In genomic region chr5:108818613-108819272, GRCh38 we compare ENCODE assay signal across 12 cellular contexts.
DNase-seq lines count a peak whose midpoint lies in the region; ATAC-seq and TF ChIP-seq lines count a peak whose summit lies in the region.
"Had no signal": no experiment of that assay in that cellular context is flagged by ENCODE, and none has a peak within 500 bp of the region (broad histone marks: within the 10 kb centered on the region; RNA-seq: fewer than 3 reads in every experiment).

No MANE protein-coding gene starts in this region.

- no peak for DNase-seq in activated CD8-positive, alpha-beta T cell treated with anti-CD3 and anti-CD28 coated beads for 36 hours
- DNase-seq in activated CD8-positive, alpha-beta T cell treated with anti-CD3 and anti-CD28 coated beads, Interleukin-2, amount 10 ng/mL, durations not matched to agents 7 days and 5 days: no peak
- no peak for DNase-seq in RWPE2 (ENCODE audit: low spot score)
- DNase-seq in stimulated activated naive B cell treated with anti-CD40 and anti-IgM and Interleukin-4, amounts not matched to agents 10 μg/mL and 1 μg/mL and 100 μg/mL, for 72 hours: no peak
- DNase-seq in Right ventricle myocardium superior: no peak
- DNase-seq in retina: no peak
- DNase-seq in activated T-helper 2 cell treated with anti-CD3 and anti-CD28 coated beads, Interferon-gamma antibody, Interleukin-2, Interleukin-4, amounts not matched to agents 10 μg/mL and 5 μg/mL and 100 μg/mL, durations not matched to agents 14 hours and 24 hours and 36 hours (ENCODE audit: low spot score): no peak
- DNase-seq: dorsolateral prefrontal cortex, NCI-H524 treated with DMSO at 0.1 percent for 48 hours had no signal

- CTCF ChIA-PET in activated CD8-positive, alpha-beta T cell treated with anti-CD3 and anti-CD28 coated beads for 36 hours (lab: Charles Lee): no interaction called here
- CTCF ChIA-PET in activated CD8-positive, alpha-beta T cell treated with anti-CD3 and anti-CD28 coated beads, Interleukin-2, amount 10 ng/mL, durations not matched to agents 7 days and 5 days (lab: Charles Lee): no interaction called here

- H3K27me3 Mint-ChIP-seq in activated CD8-positive, alpha-beta T cell treated with anti-CD3 and anti-CD28 coated beads for 36 hours: no peaks in the 10 kb centered on the region
- H3K27me3 Mint-ChIP-seq in activated CD8-positive, alpha-beta T cell treated with anti-CD3 and anti-CD28 coated beads, Interleukin-2, amount 10 ng/mL, durations not matched to agents 7 days and 5 days (ENCODE audit: low read depth): no peaks in the 10 kb centered on the region
- H3K27me3 Mint-ChIP-seq in stimulated activated naive B cell treated with anti-CD40 and anti-IgM and Interleukin-4, amounts not matched to agents 10 μg/mL and 1 μg/mL and 100 μg/mL, for 72 hours: no peaks in the 10 kb centered on the region
- H3K27me3 Mint-ChIP-seq in activated T-helper 2 cell treated with anti-CD3 and anti-CD28 coated beads, Interferon-gamma antibody, Interleukin-2, Interleukin-4, amounts not matched to agents 10 μg/mL and 5 μg/mL and 100 μg/mL, durations not matched to agents 14 hours and 24 hours and 36 hours (ENCODE audit: low read depth): no peaks in the 10 kb centered on the region

- peak; percentile 98 for ATAC-seq in activated CD8-positive, alpha-beta T cell treated with anti-CD3 and anti-CD28 coated beads for 36 hours
- no peak for ATAC-seq in activated CD8-positive, alpha-beta T cell treated with anti-CD3 and anti-CD28 coated beads, Interleukin-2, amount 10 ng/mL, durations not matched to agents 7 days and 5 days
- ATAC-seq in HG02884 (IDR thresholded peaks at IDR 0.05; ENCODE audit: unreplicated experiment) (peak; percentile 99), RWPE2 (ENCODE audit: low read depth) (peak; percentile 95), Right ventricle myocardium superior (ENCODE audit: poor library complexity) (no peak)
- peak; percentile 93 to 100 for ATAC-seq in stimulated activated naive B cell treated with anti-CD40 and anti-IgM and Interleukin-4, amounts not matched to agents 10 μg/mL and 1 μg/mL and 100 μg/mL, for 72 hours (replicated peaks)

- H3K27me3 ChIP-seq in RWPE2 (ENCODE audit: insufficient read depth, poor library complexity, severe bottlenecking): no peaks in the 10 kb centered on the region
- H3K27me3 ChIP-seq: BLaER1, dorsolateral prefrontal cortex had no signal

- no peak overlapping the region for H3K4me3 Mint-ChIP-seq in activated CD8-positive, alpha-beta T cell treated with anti-CD3 and anti-CD28 coated beads for 36 hours
- no peak overlapping the region for H3K4me3 Mint-ChIP-seq in activated CD8-positive, alpha-beta T cell treated with anti-CD3 and anti-CD28 coated beads, Interleukin-2, amount 10 ng/mL, durations not matched to agents 7 days and 5 days
- no peak overlapping the region for H3K4me3 Mint-ChIP-seq in stimulated activated naive B cell treated with anti-CD40 and anti-IgM and Interleukin-4, amounts not matched to agents 10 μg/mL and 1 μg/mL and 100 μg/mL, for 72 hours
- no peak overlapping the region for H3K4me3 Mint-ChIP-seq in activated T-helper 2 cell treated with anti-CD3 and anti-CD28 coated beads, Interferon-gamma antibody, Interleukin-2, Interleukin-4, amounts not matched to agents 10 μg/mL and 5 μg/mL and 100 μg/mL, durations not matched to agents 14 hours and 24 hours and 36 hours (ENCODE audit: low read depth)

- H3K27ac ChIP-seq in RWPE2 (ENCODE audit: poor library complexity, severe bottlenecking): no peak overlapping the region
- H3K27ac ChIP-seq: BLaER1, dorsolateral prefrontal cortex, skin epidermis had no signal

- H3K9me3 Mint-ChIP-seq in activated CD8-positive, alpha-beta T cell treated with anti-CD3 and anti-CD28 coated beads for 36 hours: peaks cover 2% of the 10 kb centered on the region
- no peaks in the 10 kb centered on the region for H3K9me3 Mint-ChIP-seq in activated CD8-positive, alpha-beta T cell treated with anti-CD3 and anti-CD28 coated beads, Interleukin-2, amount 10 ng/mL, durations not matched to agents 7 days and 5 days (ENCODE audit: insufficient read depth)
- H3K9me3 Mint-ChIP-seq in stimulated activated naive B cell treated with anti-CD40 and anti-IgM and Interleukin-4, amounts not matched to agents 10 μg/mL and 1 μg/mL and 100 μg/mL, for 72 hours: peaks cover 0 to 2% of the 10 kb centered on the region in 2 donors
- H3K9me3 Mint-ChIP-seq in activated T-helper 2 cell treated with anti-CD3 and anti-CD28 coated beads, Interferon-gamma antibody, Interleukin-2, Interleukin-4, amounts not matched to agents 10 μg/mL and 5 μg/mL and 100 μg/mL, durations not matched to agents 14 hours and 24 hours and 36 hours: peaks cover 7% of the 10 kb centered on the region

- H3K4me1 Mint-ChIP-seq in activated CD8-positive, alpha-beta T cell treated with anti-CD3 and anti-CD28 coated beads for 36 hours (ENCODE audit: low read depth): peaks cover 7% of the 10 kb centered on the region
- H3K4me1 Mint-ChIP-seq in activated CD8-positive, alpha-beta T cell treated with anti-CD3 and anti-CD28 coated beads, Interleukin-2, amount 10 ng/mL, durations not matched to agents 7 days and 5 days (ENCODE audit: low read depth): peaks cover 3% of the 10 kb centered on the region
- peaks cover 0 to 5% of the 10 kb centered on the region in 2 donors for H3K4me1 Mint-ChIP-seq in stimulated activated naive B cell treated with anti-CD40 and anti-IgM and Interleukin-4, amounts not matched to agents 10 μg/mL and 1 μg/mL and 100 μg/mL, for 72 hours
- H3K4me1 Mint-ChIP-seq in activated T-helper 2 cell treated with anti-CD3 and anti-CD28 coated beads, Interferon-gamma antibody, Interleukin-2, Interleukin-4, amounts not matched to agents 10 μg/mL and 5 μg/mL and 100 μg/mL, durations not matched to agents 14 hours and 24 hours and 36 hours (ENCODE audit: low read depth): peaks cover 8% of the 10 kb centered on the region

- intact Hi-C loops in activated CD8-positive, alpha-beta T cell treated with anti-CD3 and anti-CD28 coated beads for 36 hours (cut with micrococcal nuclease): no loop called here
- intact Hi-C loops in Right ventricle myocardium superior (cut with DNase I): no loop called here
- intact Hi-C loops in activated T-helper 2 cell treated with anti-CD3 and anti-CD28 coated beads, Interferon-gamma antibody, Interleukin-2, Interleukin-4, amounts not matched to agents 10 μg/mL and 5 μg/mL and 100 μg/mL, durations not matched to agents 14 hours and 24 hours and 36 hours (cut with micrococcal nuclease): loop anchor here (2.0 kb wide), 1 partner anchor 70 kb away; no protein-coding TSS in a partner anchor

- H3K4me1 ChIP-seq in RWPE2 (ENCODE audit: insufficient read depth, poor library complexity, severe bottlenecking): peaks cover 5% of the 10 kb centered on the region
- H3K4me1 ChIP-seq: BLaER1 had no signal

- no peaks in the 10 kb centered on the region for H3K9me3 ChIP-seq in RWPE2 (ENCODE audit: severe bottlenecking)
- H3K9me3 ChIP-seq: BLaER1 had no signal

- no peaks in the 10 kb centered on the region for H3K36me3 ChIP-seq in RWPE2 (ENCODE audit: low read depth)
- H3K36me3 ChIP-seq: BLaER1 had no signal

- no peak for TF ChIP-seq CTCF in activated CD8-positive, alpha-beta T cell treated with anti-CD3 and anti-CD28 coated beads for 36 hours (IDR thresholded peaks at IDR 0.05)
- TF ChIP-seq CTCF in RWPE2 (IDR thresholded peaks at IDR 0.05; ENCODE audit: poor library complexity, severe bottlenecking): no peak

- POLR2A ChIA-PET in activated CD8-positive, alpha-beta T cell treated with anti-CD3 and anti-CD28 coated beads for 36 hours (lab: Charles Lee): interaction anchor here (0.6 to 0.7 kb wide), 2 partner anchors 64 to 575 kb away, joined by 3 read pairs; no protein-coding TSS in a partner anchor
- POLR2A ChIA-PET in activated CD8-positive, alpha-beta T cell treated with anti-CD3 and anti-CD28 coated beads, Interleukin-2, amount 10 ng/mL, durations not matched to agents 7 days and 5 days (lab: Charles Lee): interaction anchor here (0.7 kb wide), 1 partner anchor 11 kb away, joined by 3 read pairs; no protein-coding TSS in a partner anchor

- H3K36me3 Mint-ChIP-seq in activated CD8-positive, alpha-beta T cell treated with anti-CD3 and anti-CD28 coated beads for 36 hours (ENCODE audit: low read depth): peaks cover 1% of the 10 kb centered on the region
- no peaks in the 10 kb centered on the region for H3K36me3 Mint-ChIP-seq in activated CD8-positive, alpha-beta T cell treated with anti-CD3 and anti-CD28 coated beads, Interleukin-2, amount 10 ng/mL, durations not matched to agents 7 days and 5 days (ENCODE audit: low read depth)
- peaks cover 0 to 6% of the 10 kb centered on the region in 2 donors for H3K36me3 Mint-ChIP-seq in stimulated activated naive B cell treated with anti-CD40 and anti-IgM and Interleukin-4, amounts not matched to agents 10 μg/mL and 1 μg/mL and 100 μg/mL, for 72 hours
- H3K36me3 Mint-ChIP-seq in activated T-helper 2 cell treated with anti-CD3 and anti-CD28 coated beads, Interferon-gamma antibody, Interleukin-2, Interleukin-4, amounts not matched to agents 10 μg/mL and 5 μg/mL and 100 μg/mL, durations not matched to agents 14 hours and 24 hours and 36 hours (ENCODE audit: low read depth): no peaks in the 10 kb centered on the region

- H3K4me3 ChIP-seq in RWPE2 (ENCODE audit: severe bottlenecking): no peak overlapping the region
- H3K4me3 ChIP-seq: BLaER1, dorsolateral prefrontal cortex, skin epidermis had no signal

- no peak overlapping the region for H3K27ac Mint-ChIP-seq in activated CD8-positive, alpha-beta T cell treated with anti-CD3 and anti-CD28 coated beads for 36 hours
- no peak overlapping the region for H3K27ac Mint-ChIP-seq in activated CD8-positive, alpha-beta T cell treated with anti-CD3 and anti-CD28 coated beads, Interleukin-2, amount 10 ng/mL, durations not matched to agents 7 days and 5 days
- H3K27ac Mint-ChIP-seq in stimulated activated naive B cell treated with anti-CD40 and anti-IgM and Interleukin-4, amounts not matched to agents 10 μg/mL and 1 μg/mL and 100 μg/mL, for 72 hours: no peak overlapping the region
- no peak overlapping the region for H3K27ac Mint-ChIP-seq in activated T-helper 2 cell treated with anti-CD3 and anti-CD28 coated beads, Interferon-gamma antibody, Interleukin-2, Interleukin-4, amounts not matched to agents 10 μg/mL and 5 μg/mL and 100 μg/mL, durations not matched to agents 14 hours and 24 hours and 36 hours

Comparison
In these comparisons a context has a peak if more than half of its experiments do, and no peak if none do; other contexts are left out.
1. ATAC-seq: peak in activated CD8-positive, alpha-beta T cell treated with anti-CD3 and anti-CD28 coated beads for 36 hours (single experiment), HG02884 (single experiment), RWPE2 (single experiment) and stimulated activated naive B cell treated with anti-CD40 and anti-IgM and Interleukin-4, amounts not matched to agents 10 μg/mL and 1 μg/mL and 100 μg/mL, for 72 hours (2 of 2); none in activated CD8-positive, alpha-beta T cell treated with anti-CD3 and anti-CD28 coated beads, Interleukin-2, amount 10 ng/mL, durations not matched to agents 7 days and 5 days (single experiment) and Right ventricle myocardium superior (single experiment).